17 cellular contexts compared by ENCODE assay signal in the genomic region with DNA sequence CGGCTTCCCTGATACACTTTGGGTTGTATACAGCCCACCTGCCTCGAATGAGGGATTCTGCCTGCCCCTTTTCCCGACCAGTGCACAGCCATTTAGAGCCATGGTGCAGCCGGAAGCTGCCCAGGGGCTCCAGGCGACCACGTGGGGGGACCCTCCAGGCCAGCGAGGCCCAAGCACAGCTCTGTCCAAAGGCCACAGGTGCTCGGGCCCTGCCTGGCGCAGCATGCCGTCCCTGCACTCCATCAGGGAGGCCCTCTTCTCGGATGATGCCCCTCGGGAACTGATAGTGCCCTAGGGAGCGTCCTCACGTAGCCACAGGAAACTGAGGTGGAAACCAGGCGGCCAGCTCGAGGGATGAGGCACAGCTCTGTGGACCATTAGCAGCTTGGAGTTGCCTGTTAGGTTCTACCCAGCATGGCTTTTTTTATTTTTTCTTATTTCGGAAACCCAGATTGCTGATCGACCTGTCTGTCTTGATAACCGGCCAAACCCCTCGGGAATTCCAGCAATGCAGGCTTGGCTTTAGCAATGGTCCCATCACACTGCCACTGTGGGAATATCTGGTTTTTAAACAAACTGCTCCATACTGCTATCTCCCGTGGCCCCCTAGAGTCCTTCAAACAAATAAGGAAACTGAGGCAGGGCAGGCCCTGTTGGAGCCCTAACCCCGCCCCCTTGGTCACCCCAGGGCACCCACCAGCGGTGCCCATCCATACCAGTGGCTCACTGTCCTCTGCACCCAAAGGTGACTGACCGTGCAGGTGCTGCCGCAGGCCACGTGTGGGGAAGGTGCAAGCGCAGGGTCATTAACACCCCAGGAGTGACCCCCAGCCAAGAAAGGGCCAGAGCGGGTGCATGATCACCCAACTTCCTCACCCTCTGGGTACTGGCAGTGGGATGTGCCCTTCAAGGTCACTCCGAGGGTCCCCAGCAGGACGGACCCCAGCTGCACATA. TPM values are rescaled to one million over a fixed set of nuclear protein-coding genes. Genes with fewer than 3 reads are reported as not detected.
"Had no signal": no experiment of that assay in that cellular context is flagged by ENCODE, and none has a peak within 500 bp of the region (broad histone marks: within the 10 kb centered on the region; RNA-seq: fewer than 3 reads in every experiment).

No MANE protein-coding gene starts in this region.

- H3K4me3 Mint-ChIP-seq: activated naive CD8-positive, alpha-beta T cell treated with anti-CD3 and anti-CD28 coated beads, Interleukin-2, amount 10 ng/mL, durations not matched to agents 7 days and 5 days; activated T-helper 1 cell treated with anti-CD3 and anti-CD28 coated beads, Interleukin-12 subunit alpha, Interleukin-12 subunit beta, Interleukin-2, Interleukin-4 antibody, amounts not matched to agents 30 ng/mL and 10 ng/mL and 1 ng/mL, durations not matched to agents 14 hours and 24 hours and 36 hours; naive thymus-derived CD4-positive, alpha-beta T cell; type B pancreatic cell had no signal

- H3K9me3 ChIP-seq: esophagus muscularis mucosa, mucosa of descending colon, neutrophil had no signal

- ATAC-seq: mucosa of descending colon; naive thymus-derived CD4-positive, alpha-beta T cell; stimulated activated naive CD8-positive, alpha-beta T cell treated with anti-CD3 and anti-CD28 coated beads, Interleukin-15, Interleukin-2, amounts not matched to agents 100 U/mL and 50 U/mL, for 24 hours had no signal

- H3K27ac Mint-ChIP-seq: activated naive CD8-positive, alpha-beta T cell treated with anti-CD3 and anti-CD28 coated beads, Interleukin-2, amount 10 ng/mL, durations not matched to agents 7 days and 5 days; activated T-helper 1 cell treated with anti-CD3 and anti-CD28 coated beads, Interleukin-12 subunit alpha, Interleukin-12 subunit beta, Interleukin-2, Interleukin-4 antibody, amounts not matched to agents 30 ng/mL and 10 ng/mL and 1 ng/mL, durations not matched to agents 14 hours and 24 hours and 36 hours; naive thymus-derived CD4-positive, alpha-beta T cell; type B pancreatic cell had no signal

- DNase-seq: activated CD4-positive, CD25-positive, alpha-beta regulatory T cell treated with anti-CD3 and anti-CD28 coated beads, Interleukin-2, amount 50 U/mL, for 72 hours; activated naive CD4-positive, alpha-beta T cell; activated naive CD8-positive, alpha-beta T cell treated with anti-CD3 and anti-CD28 coated beads, Interleukin-2, amount 10 ng/mL, durations not matched to agents 7 days and 5 days; aorta; central memory CD4-positive, alpha-beta T cell; cortex of kidney; effector CD4-positive, alpha-beta T cell; mucosa of descending colon; naive thymus-derived CD4-positive, alpha-beta T cell; posterior cingulate gyrus; stimulated activated naive CD8-positive, alpha-beta T cell treated with anti-CD3 and anti-CD28 coated beads, Interleukin-15, Interleukin-2, amounts not matched to agents 100 U/mL and 50 U/mL, for 24 hours had no signal

- H3K27ac ChIP-seq: esophagus muscularis mucosa, neutrophil had no signal

- H3K4me3 ChIP-seq: esophagus muscularis mucosa, mucosa of descending colon, smooth muscle cell had no signal

- H3K36me3 ChIP-seq: esophagus muscularis mucosa, neutrophil had no signal

- H3K36me3 Mint-ChIP-seq: activated naive CD8-positive, alpha-beta T cell treated with anti-CD3 and anti-CD28 coated beads, Interleukin-2, amount 10 ng/mL, durations not matched to agents 7 days and 5 days; naive thymus-derived CD4-positive, alpha-beta T cell; type B pancreatic cell had no signal

- H3K4me2 ChIP-seq: smooth muscle cell had no signal

- H3K4me1 Mint-ChIP-seq: activated naive CD8-positive, alpha-beta T cell treated with anti-CD3 and anti-CD28 coated beads, Interleukin-2, amount 10 ng/mL, durations not matched to agents 7 days and 5 days; naive thymus-derived CD4-positive, alpha-beta T cell had no signal

- H3K9me3 Mint-ChIP-seq: activated naive CD8-positive, alpha-beta T cell treated with anti-CD3 and anti-CD28 coated beads, Interleukin-2, amount 10 ng/mL, durations not matched to agents 7 days and 5 days; activated T-helper 1 cell treated with anti-CD3 and anti-CD28 coated beads, Interleukin-12 subunit alpha, Interleukin-12 subunit beta, Interleukin-2, Interleukin-4 antibody, amounts not matched to agents 30 ng/mL and 10 ng/mL and 1 ng/mL, durations not matched to agents 14 hours and 24 hours and 36 hours; naive thymus-derived CD4-positive, alpha-beta T cell; type B pancreatic cell had no signal

RNA-seq across cellular contexts. Expression of gene ANO1, which starts 8.0 kb away (rescaled TPM):
- total RNA-seq: activated CD8-positive, alpha-beta memory T cell treated with anti-CD3 and anti-CD28 coated beads for 36 hours; activated naive CD8-positive, alpha-beta T cell treated with anti-CD3 and anti-CD28 coated beads, Interleukin-2, amount 10 ng/mL, durations not matched to agents 7 days and 5 days; activated T-helper 1 cell treated with anti-CD3 and anti-CD28 coated beads, Interleukin-12 subunit alpha, Interleukin-12 subunit beta, Interleukin-2, Interleukin-4 antibody, amounts not matched to agents 30 ng/mL and 10 ng/mL and 1 ng/mL, durations not matched to agents 14 hours and 24 hours and 36 hours; naive thymus-derived CD4-positive, alpha-beta T cell had no signal
- polyA plus RNA-seq: naive thymus-derived CD4-positive, alpha-beta T cell had no signal
